Comparison of ENCODE assay signal across 1 cellular context in genomic region chr1:51616903-51617708, GRCh38.
TF ChIP-seq lines count a peak whose summit lies in the region.

Gene OSBPL9, plus strand, starts transcription at chr1:51617092. Its CDS starts 19 bp downstream, at chr1:51617111.

TF ChIP-seq in H1, 55 proteins besides CTCF, POLR2A, EP300 and RAD21 (continued from another document):
- TF ChIP-seq ATF2 (IDR thresholded peaks at IDR 0.05; ENCODE audit: low read length) (peak; percentile 82; the same call in 1 of the 2 replicates), MAX (IDR thresholded peaks at IDR 0.05) (peak; percentile 34), KDM4A (IDR thresholded peaks at IDR 0.05; ENCODE audit: low read depth, low read length, severe bottlenecking) (peak; percentile 81)
TF ChIP-seq in H1: peak in this region for 16.
